In the genomic region with DNA sequence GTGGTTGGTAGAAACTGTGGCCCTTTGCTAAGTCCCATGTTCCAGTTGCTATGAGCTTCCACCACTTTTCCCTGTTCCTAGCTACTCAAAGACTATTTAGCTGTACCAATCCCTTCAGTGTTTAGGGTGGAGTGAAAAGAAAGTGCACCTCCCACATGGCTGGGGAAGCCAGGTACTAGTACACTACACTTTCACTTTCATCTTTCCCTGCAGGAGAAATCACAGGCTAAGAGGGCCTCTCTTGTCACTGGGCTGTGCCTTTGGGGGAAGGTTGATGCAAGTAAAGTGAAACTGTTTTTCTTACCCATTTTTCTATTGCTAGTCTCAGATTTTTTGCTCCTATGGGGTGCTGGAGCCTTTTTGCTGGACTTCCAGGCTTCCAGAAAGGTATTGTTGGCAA, we compare ENCODE assay signal across 12 cellular contexts. TPM values are rescaled to one million over a fixed set of nuclear protein-coding genes. Genes with fewer than 3 reads are reported as not detected.
DNase-seq lines count a peak whose midpoint lies in the region; ATAC-seq and TF ChIP-seq lines count a peak whose summit lies in the region.
"Had no signal": no experiment of that assay in that cellular context is flagged by ENCODE, and none has a peak within 500 bp of the region (broad histone marks: within the 10 kb centered on the region; RNA-seq: fewer than 3 reads in every experiment).

No MANE protein-coding gene starts in this region.

- H3K4me3 Mint-ChIP-seq in activated naive CD8-positive, alpha-beta T cell treated with anti-CD3 and anti-CD28 coated beads, Interleukin-2, amount 10 ng/mL, durations not matched to agents 7 days and 5 days, result peak overlapping the region; percentile 67

- peaks cover 17% of the 10 kb centered on the region for H3K9me3 Mint-ChIP-seq in activated naive CD8-positive, alpha-beta T cell treated with anti-CD3 and anti-CD28 coated beads, Interleukin-2, amount 10 ng/mL, durations not matched to agents 7 days and 5 days

- H3K27ac Mint-ChIP-seq in activated naive CD8-positive, alpha-beta T cell treated with anti-CD3 and anti-CD28 coated beads, Interleukin-2, amount 10 ng/mL, durations not matched to agents 7 days and 5 days, result peak overlapping the region; percentile 62

- H3K9me3 ChIP-seq in liver (ENCODE audit: control insufficient read depth in 4 of 4, low read length in 3 of 4), result peaks cover 0 to 3% (median under 1%) of the 10 kb centered on the region in 4 donors

- H3K4me1 ChIP-seq in liver (ENCODE audit: control insufficient read depth in 4 of 4, insufficient read depth in 4 of 4, low read length in 3 of 4), result no peaks in the 10 kb centered on the region

- no peak for TF ChIP-seq CTCF in liver (IDR thresholded peaks at IDR 0.05; ENCODE audit: low read depth, low read length, missing input control)

- H3K27ac ChIP-seq in liver (ENCODE audit: low read depth in 1 of 2, low read length in 2 of 2), result peak overlapping the region in 1 of 2 donors; percentile 36
- H3K27ac ChIP-seq: neutrophil had no signal

- H3K4me3 ChIP-seq in liver (ENCODE audit: low read depth in 1 of 3, low read length in 3 of 3), result no peak overlapping the region

- peaks cover 0 to 2% (median 0%) of the 10 kb centered on the region in 4 donors for H3K36me3 ChIP-seq in liver (ENCODE audit: control insufficient read depth in 4 of 4, insufficient read depth in 3 of 4, low read depth in 1 of 4, low read length in 3 of 4)
- H3K36me3 ChIP-seq: neutrophil had no signal

- peak in 1 of 2 donors; percentile 19 for TF ChIP-seq RAD21 in liver (IDR thresholded peaks at IDR 0.05)

- POLR2A ChIA-PET in activated naive CD8-positive, alpha-beta T cell treated with anti-CD3 and anti-CD28 coated beads, Interleukin-2, amount 10 ng/mL, durations not matched to agents 7 days and 5 days (lab: Charles Lee), result interaction anchor here (1.3 kb wide), 1 partner anchor 33 kb away, joined by 5 read pairs; no protein-coding TSS in a partner anchor

- H3K4me1 Mint-ChIP-seq in activated naive CD8-positive, alpha-beta T cell treated with anti-CD3 and anti-CD28 coated beads, Interleukin-2, amount 10 ng/mL, durations not matched to agents 7 days and 5 days, result peaks cover 25% of the 10 kb centered on the region

- peaks cover 7% of the 10 kb centered on the region for H3K36me3 Mint-ChIP-seq in activated naive CD8-positive, alpha-beta T cell treated with anti-CD3 and anti-CD28 coated beads, Interleukin-2, amount 10 ng/mL, durations not matched to agents 7 days and 5 days

- no peak overlapping the region for H3K9ac ChIP-seq in liver (ENCODE audit: low read depth in 1 of 2, low read length in 2 of 2)

- DNase-seq in ELR (ENCODE audit: low read depth) (peak; percentile 29), NCI-H1694 treated with DMSO at 0.1 percent for 48 hours (lab: John Stamatoyannopoulos, UW) (no peak), midbrain (lab: John Stamatoyannopoulos, UW) (no peak)
- DNase-seq in activated naive CD8-positive, alpha-beta T cell treated with anti-CD3 and anti-CD28 coated beads, Interleukin-2, amount 10 ng/mL, durations not matched to agents 7 days and 5 days, result no peak
- DNase-seq: activated CD4-positive, CD25-positive, alpha-beta regulatory T cell treated with anti-CD3 and anti-CD28 coated beads, Interleukin-2, amount 50 U/mL, for 72 hours; anterior cingulate cortex; COR-L47; NCI-H2227 treated with DMSO at 0.1 percent for 48 hours had no signal

- peak; percentile 52 for ATAC-seq in HG03469 (IDR thresholded peaks at IDR 0.05; ENCODE audit: unreplicated experiment)
- peak; percentile 86 for ATAC-seq in activated naive CD8-positive, alpha-beta T cell treated with anti-CD3 and anti-CD28 coated beads, Interleukin-2, amount 10 ng/mL, durations not matched to agents 7 days and 5 days (ENCODE audit: low read depth)
- no peak for ATAC-seq in HG03442 (IDR thresholded peaks at IDR 0.05; ENCODE audit: unreplicated experiment)

- peaks cover 21% of the 10 kb centered on the region for H3K27me3 Mint-ChIP-seq in activated naive CD8-positive, alpha-beta T cell treated with anti-CD3 and anti-CD28 coated beads, Interleukin-2, amount 10 ng/mL, durations not matched to agents 7 days and 5 days

- no peaks in the 10 kb centered on the region for H3K27me3 ChIP-seq in liver (ENCODE audit: control insufficient read depth in 4 of 4, insufficient read depth in 4 of 4, low read length in 3 of 4)
- H3K27me3 ChIP-seq: neutrophil had no signal

TF ChIP-seq in liver, 16 proteins besides CTCF, POLR2A, EP300 and RAD21:
- TF ChIP-seq ATF3 (IDR thresholded peaks at IDR 0.05), result no peak
- TF ChIP-seq SP1 (IDR thresholded peaks at IDR 0.05), result peak; percentile 41
TF ChIP-seq in liver: peak in this region for 1.

RNA-seq across cellular contexts. Expression of gene CKS2, which starts 33.5 kb away (rescaled TPM):
- total RNA-seq in activated naive CD8-positive, alpha-beta T cell treated with anti-CD3 and anti-CD28 coated beads, Interleukin-2, amount 10 ng/mL, durations not matched to agents 7 days and 5 days, result 100 to 1,000 TPM; 114 to 126 TPM
- 10 to 100 TPM in 1 of 2 donors, 1 to 10 TPM in 1; 3.1 to 79.7 TPM for total RNA-seq in liver
- 10 to 100 TPM; 17.6 to 17.9 TPM for polyA plus RNA-seq in liver

RNA-seq across cellular contexts. Expression of gene SECISBP2, which starts 40.8 kb away (rescaled TPM):
- total RNA-seq in activated naive CD8-positive, alpha-beta T cell treated with anti-CD3 and anti-CD28 coated beads, Interleukin-2, amount 10 ng/mL, durations not matched to agents 7 days and 5 days, result 10 to 100 TPM; 56.4 to 59.4 TPM
- total RNA-seq in liver, result 10 to 100 TPM; 26.0 to 37.7 TPM
- polyA plus RNA-seq in liver, result 10 to 100 TPM; 14.2 to 22.7 TPM
